1 cellular context compared by ENCODE assay signal in the genomic region with DNA sequence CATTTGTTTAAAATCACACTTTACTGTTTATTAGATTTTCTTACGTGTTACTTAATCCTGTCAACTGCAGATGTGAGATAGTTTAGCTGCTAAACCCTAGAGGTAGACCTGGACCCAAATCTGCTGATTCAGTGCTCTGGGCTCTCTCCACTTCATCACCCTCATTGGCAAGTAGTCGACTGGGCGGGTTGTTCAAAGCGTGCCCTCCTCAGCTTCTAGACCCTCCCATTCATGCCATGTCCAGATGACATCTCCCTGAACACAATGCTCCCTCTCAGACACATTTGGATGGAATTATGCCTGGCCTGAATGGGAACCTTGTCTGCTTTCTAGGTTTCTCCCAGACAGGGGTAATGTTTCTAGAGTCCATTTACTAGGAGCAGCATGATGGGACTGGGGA.
TF ChIP-seq lines count a peak whose summit lies in the region.

No MANE protein-coding gene starts in this region.

TF ChIP-seq in HCT116, 20 proteins besides CTCF, POLR2A, EP300 and RAD21 (continued from another document):
- no peak for TF ChIP-seq ATF3 (IDR thresholded peaks at IDR 0.05)
- TF ChIP-seq MAX (IDR thresholded peaks at IDR 0.05), result no peak
- no peak for TF ChIP-seq POLR2AphosphoS5 (IDR thresholded peaks at IDR 0.05; ENCODE audit: low read depth, low read length)
- no peak for TF ChIP-seq CBX3 (IDR thresholded peaks at IDR 0.05; ENCODE audit: low read depth)
- TF ChIP-seq CEBPB (IDR thresholded peaks at IDR 0.05; ENCODE audit: low read depth), result no peak
- no peak for TF ChIP-seq ELF1 (IDR thresholded peaks at IDR 0.05; ENCODE audit: borderline replicate concordance, low read depth)
- TF ChIP-seq SRF (IDR thresholded peaks at IDR 0.05; ENCODE audit: low read depth), result no peak
- TF ChIP-seq, protein P1, sequence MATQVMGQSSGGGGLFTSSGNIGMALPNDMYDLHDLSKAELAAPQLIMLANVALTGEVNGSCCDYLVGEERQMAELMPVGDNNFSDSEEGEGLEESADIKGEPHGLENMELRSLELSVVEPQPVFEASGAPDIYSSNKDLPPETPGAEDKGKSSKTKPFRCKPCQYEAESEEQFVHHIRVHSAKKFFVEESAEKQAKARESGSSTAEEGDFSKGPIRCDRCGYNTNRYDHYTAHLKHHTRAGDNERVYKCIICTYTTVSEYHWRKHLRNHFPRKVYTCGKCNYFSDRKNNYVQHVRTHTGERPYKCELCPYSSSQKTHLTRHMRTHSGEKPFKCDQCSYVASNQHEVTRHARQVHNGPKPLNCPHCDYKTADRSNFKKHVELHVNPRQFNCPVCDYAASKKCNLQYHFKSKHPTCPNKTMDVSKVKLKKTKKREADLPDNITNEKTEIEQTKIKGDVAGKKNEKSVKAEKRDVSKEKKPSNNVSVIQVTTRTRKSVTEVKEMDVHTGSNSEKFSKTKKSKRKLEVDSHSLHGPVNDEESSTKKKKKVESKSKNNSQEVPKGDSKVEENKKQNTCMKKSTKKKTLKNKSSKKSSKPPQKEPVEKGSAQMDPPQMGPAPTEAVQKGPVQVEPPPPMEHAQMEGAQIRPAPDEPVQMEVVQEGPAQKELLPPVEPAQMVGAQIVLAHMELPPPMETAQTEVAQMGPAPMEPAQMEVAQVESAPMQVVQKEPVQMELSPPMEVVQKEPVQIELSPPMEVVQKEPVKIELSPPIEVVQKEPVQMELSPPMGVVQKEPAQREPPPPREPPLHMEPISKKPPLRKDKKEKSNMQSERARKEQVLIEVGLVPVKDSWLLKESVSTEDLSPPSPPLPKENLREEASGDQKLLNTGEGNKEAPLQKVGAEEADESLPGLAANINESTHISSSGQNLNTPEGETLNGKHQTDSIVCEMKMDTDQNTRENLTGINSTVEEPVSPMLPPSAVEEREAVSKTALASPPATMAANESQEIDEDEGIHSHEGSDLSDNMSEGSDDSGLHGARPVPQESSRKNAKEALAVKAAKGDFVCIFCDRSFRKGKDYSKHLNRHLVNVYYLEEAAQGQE (IDR thresholded peaks at IDR 0.05; ENCODE audit: low read depth), result no peak
- TF ChIP-seq ZNF274 (IDR thresholded peaks at IDR 0.05; ENCODE audit: low read depth, low read length), result no peak
- no peak for TF ChIP-seq EGR1 (IDR thresholded peaks at IDR 0.05; ENCODE audit: low read depth)
- TF ChIP-seq YY1 (IDR thresholded peaks at IDR 0.05; ENCODE audit: extremely low read depth, insufficient replicate concordance, low read depth, low read length), result no peak
- no peak for TF ChIP-seq TCF7L2 (IDR thresholded peaks at IDR 0.05; ENCODE audit: borderline replicate concordance, extremely low read depth, insufficient read depth, insufficient read length)
- TF ChIP-seq EZH2phosphoT487 (IDR thresholded peaks at IDR 0.05; ENCODE audit: borderline replicate concordance), result no peak
- TF ChIP-seq SP1 (IDR thresholded peaks at IDR 0.05; ENCODE audit: low read depth), result no peak
- TF ChIP-seq JUND (IDR thresholded peaks at IDR 0.05), result no peak
